In the genomic region with DNA sequence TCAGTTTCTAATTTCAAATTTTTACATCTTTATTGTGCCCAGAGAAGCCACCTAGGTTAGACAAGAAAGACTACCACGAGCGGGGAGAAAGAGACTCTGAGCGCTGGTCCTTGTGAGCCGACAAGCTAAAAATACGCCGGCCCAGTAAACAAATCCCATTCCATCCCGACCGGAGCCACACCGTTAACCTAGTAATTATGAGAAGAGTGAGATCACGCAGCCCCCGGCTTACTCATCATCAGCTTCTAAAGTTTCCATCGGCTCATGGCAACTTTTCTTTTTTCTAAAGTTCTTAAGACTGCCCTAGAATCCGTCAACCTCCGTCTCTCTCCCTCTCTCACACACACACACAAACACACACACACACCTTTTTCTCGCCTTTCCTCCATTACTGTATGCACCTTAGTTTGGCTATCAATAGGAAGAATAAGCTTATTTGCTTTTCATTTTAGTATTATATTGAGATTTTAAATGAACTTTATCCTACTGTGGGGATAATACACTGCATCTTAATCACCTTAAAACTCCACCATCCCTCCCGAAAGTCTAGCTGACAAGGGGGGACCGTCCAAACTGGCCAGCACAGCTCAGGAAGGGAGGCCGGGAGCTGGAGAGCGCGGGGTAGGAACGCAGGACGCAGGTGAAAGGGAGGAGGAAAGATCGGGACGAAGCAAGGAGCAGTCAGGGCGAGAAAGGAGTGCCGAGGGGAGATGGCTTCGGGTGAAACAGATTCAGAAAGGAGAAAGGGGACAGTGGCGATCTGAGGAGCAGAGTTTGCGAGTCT, we compare ENCODE assay signal across 8 cellular contexts. TPM values are rescaled to one million over a fixed set of nuclear protein-coding genes. Genes with fewer than 3 reads are reported as not detected.
DNase-seq lines count a peak whose midpoint lies in the region; ATAC-seq and TF ChIP-seq lines count a peak whose summit lies in the region.

No MANE protein-coding gene starts in this region.

- H3K4me3 ChIP-seq in BJ (ENCODE audit: low read depth, low read length) = peak overlapping the region; percentile 81
- peak overlapping the region; percentile 82 for H3K4me3 ChIP-seq in kidney epithelial cell (ENCODE audit: low read depth, low read length)

- CTCF ChIA-PET in BJ (lab: Yijun Ruan, JAX) = interaction anchor here (0.8 to 1.8 kb wide), 5 partner anchors 10 to 48 kb away, joined by 3 to 6 read pairs (median 3); no protein-coding TSS in a partner anchor
- CTCF ChIA-PET in activated B cell treated with CpG ODN at 0.5 μM for 24 hours (lab: Charles Lee) = interaction anchor here (0.8 to 1.4 kb wide), 2 partner anchors 41 to 47 kb away, joined by 3 read pairs; no protein-coding TSS in a partner anchor

- no peaks in the 10 kb centered on the region for H3K27me3 ChIP-seq in BJ (ENCODE audit: control insufficient read depth, insufficient read depth, low read length)
- H3K27me3 ChIP-seq in kidney epithelial cell (ENCODE audit: control insufficient read depth, insufficient read depth, low read length) = no peaks in the 10 kb centered on the region

- peak overlapping the region; percentile 93 for H3K4me3 Mint-ChIP-seq in activated B cell treated with CpG ODN at 0.5 μM for 24 hours

- H3K36me3 Mint-ChIP-seq in activated B cell treated with CpG ODN at 0.5 μM for 24 hours (ENCODE audit: low read depth) = peaks cover 3% of the 10 kb centered on the region

- peaks cover 47% of the 10 kb centered on the region for H3K27me3 Mint-ChIP-seq in activated B cell treated with CpG ODN at 0.5 μM for 24 hours

- ATAC-seq in GM21619 (IDR thresholded peaks at IDR 0.05; ENCODE audit: unreplicated experiment) (peak; percentile 24), activated B cell treated with CpG ODN at 0.5 μM for 24 hours (ENCODE audit: low read depth) (peak; percentile 16), GM18870 (IDR thresholded peaks at IDR 0.05; ENCODE audit: unreplicated experiment) (no peak)

- TF ChIP-seq CTCF in BJ (IDR thresholded peaks at IDR 0.05; ENCODE audit: insufficient read depth, low read depth, low read length) (no peak), activated B cell treated with CpG ODN at 0.5 μM for 24 hours (IDR thresholded peaks at IDR 0.05) (no peak), kidney epithelial cell (IDR thresholded peaks at IDR 0.05; ENCODE audit: insufficient read depth, low read length, poor library complexity, severe bottlenecking) (no peak)

- peaks cover 15% of the 10 kb centered on the region for H3K4me1 Mint-ChIP-seq in activated B cell treated with CpG ODN at 0.5 μM for 24 hours

- intact Hi-C loops in activated B cell treated with CpG ODN at 0.5 μM for 24 hours (cut with micrococcal nuclease) = loop anchor here (1.0 to 5.0 kb wide), 2 partner anchors 12 to 47 kb away; no protein-coding TSS in a partner anchor

- no peaks in the 10 kb centered on the region for H3K36me3 ChIP-seq in BJ (ENCODE audit: control insufficient read depth, insufficient read depth, low read length)
- H3K36me3 ChIP-seq in kidney epithelial cell (ENCODE audit: control insufficient read depth, insufficient read depth, low read length) = no peaks in the 10 kb centered on the region

- no peaks in the 10 kb centered on the region for H3K9me3 Mint-ChIP-seq in activated B cell treated with CpG ODN at 0.5 μM for 24 hours

- DNase-seq in BJ (ENCODE audit: low read depth) (peak; percentile 48), NAMALWA (ENCODE audit: low spot score) (peak; percentile 55), activated B cell treated with CpG ODN at 0.5 μM for 24 hours (no peak), cerebellar cortex (ENCODE audit: low spot score) (peak; percentile 68), kidney epithelial cell (ENCODE audit: low read depth) (peak; percentile 58)
- peak; percentile 2 to 31 for DNase-seq in stimulated activated CD4-positive, alpha-beta T cell treated with anti-CD3 and anti-CD28 coated beads, Interleukin-15, amount 100 ng/mL, for 1 hour (ENCODE audit: low read depth in 1 of 2, low spot score in 1 of 2)

- H3K27ac Mint-ChIP-seq in activated B cell treated with CpG ODN at 0.5 μM for 24 hours = peak overlapping the region; percentile 68

- POLR2A ChIA-PET in BJ (lab: Charles Lee) = interaction anchor here (0.9 kb wide), 1 partner anchor 122 kb away, joined by 3 read pairs; a partner anchor contains a TSS
- POLR2A ChIA-PET in activated B cell treated with CpG ODN at 0.5 μM for 24 hours (lab: Charles Lee) = interaction anchor here (0.5 to 3.4 kb wide), 4 partner anchors 13 to 227 kb away, joined by 5 to 20 read pairs (median 16); a partner anchor contains a TSS

RNA-seq across cellular contexts. Expression of gene OTUD7B, which starts 0.7 kb away (rescaled TPM):
- polyA plus RNA-seq in BJ (2011; rRNA removed) = 9.3 and 10.1 TPM in 2 replicates
- polyA minus RNA-seq in BJ (2011; rRNA and poly(A)+ RNA removed) = 23.5 and 24.6 TPM in 2 replicates
- total RNA-seq in activated B cell treated with CpG ODN at 0.5 μM for 24 hours = 4.3 and 4.8 TPM in 2 replicates
- 10.1 and 14.7 TPM in 2 replicates for total RNA-seq in kidney epithelial cell

RNA-seq across cellular contexts. Expression of gene VPS45, which starts 57.8 kb away (rescaled TPM):
- 29.0 and 47.0 TPM in 2 replicates for polyA plus RNA-seq in BJ (2011; rRNA removed)
- 13.7 and 14.8 TPM in 2 replicates for polyA minus RNA-seq in BJ (2011; rRNA and poly(A)+ RNA removed)
- total RNA-seq in activated B cell treated with CpG ODN at 0.5 μM for 24 hours = 39.0 and 46.0 TPM in 2 replicates
- total RNA-seq in kidney epithelial cell = 23.6 and 23.9 TPM in 2 replicates
